Comparison of ENCODE assay signal across 10 cellular contexts in genomic region chr7:114663502-114663901, GRCh38.
DNase-seq lines count a peak whose midpoint lies in the region; ATAC-seq and TF ChIP-seq lines count a peak whose summit lies in the region.
"Had no signal": no experiment of that assay in that cellular context is flagged by ENCODE, and none has a peak within 500 bp of the region (broad histone marks: within the 10 kb centered on the region; RNA-seq: fewer than 3 reads in every experiment).

No MANE protein-coding gene starts in this region.

- H3F3A ChIP-seq in smooth muscle cell (ENCODE audit: low read depth), result no peaks in the 10 kb centered on the region

- no peaks in the 10 kb centered on the region for H3K4me1 ChIP-seq in smooth muscle cell (ENCODE audit: low read depth)
- H3K4me1 ChIP-seq: pancreas had no signal

- H3K9ac ChIP-seq in smooth muscle cell (ENCODE audit: low read depth), result no peak overlapping the region
- H3K9ac ChIP-seq: BLaER1 had no signal

- ATAC-seq in HG03135 (IDR thresholded peaks at IDR 0.05; ENCODE audit: unreplicated experiment), result no peak

- H4K20me1 ChIP-seq in smooth muscle cell (ENCODE audit: low read depth), result no peaks in the 10 kb centered on the region
- H4K20me1 ChIP-seq: BLaER1 had no signal

- no peaks in the 10 kb centered on the region for H3K27me3 ChIP-seq in smooth muscle cell (ENCODE audit: low read depth)
- H3K27me3 ChIP-seq: BLaER1, pancreas had no signal

- no peak overlapping the region for H3K4me3 ChIP-seq in smooth muscle cell
- H3K4me3 ChIP-seq: BLaER1, pancreas had no signal

- no peak overlapping the region for H3K4me2 ChIP-seq in smooth muscle cell
- H3K4me2 ChIP-seq: BLaER1 had no signal

- H3K79me2 ChIP-seq in smooth muscle cell (ENCODE audit: low read depth), result no peaks in the 10 kb centered on the region

- WGBS in smooth muscle cell (ENCODE audit: low lambda C conversion rate), result 53% methylated on average over 1 of the region's 1 CpG

- no peaks in the 10 kb centered on the region for H3K36me3 ChIP-seq in smooth muscle cell (ENCODE audit: low read depth)
- H3K36me3 ChIP-seq: BLaER1 had no signal

- no peak overlapping the region for H2AFZ ChIP-seq in smooth muscle cell (ENCODE audit: low read depth)

- DNase-seq in SIG-M5 treated with dmso at 0.1 percent for 504 hours (lab: John Stamatoyannopoulos, UW; ENCODE audit: unreplicated experiment), result peak; percentile 23
- DNase-seq in SIG-M5 (lab: John Stamatoyannopoulos, UW), result no peak
- peak; percentile 12 for DNase-seq in NCI-H2171 (lab: John Stamatoyannopoulos, UW)
- peak; percentile 44 to 45 for DNase-seq in dermis microvascular lymphatic vessel endothelial cell (ENCODE audit: low read depth in 2 of 2)
- no peak for DNase-seq in smooth muscle cell (lab: John Stamatoyannopoulos, UW; ENCODE audit: unreplicated experiment)
- DNase-seq in NCI-H2196 (lab: John Stamatoyannopoulos, UW; ENCODE audit: unreplicated experiment), result no peak
- no peak for DNase-seq in activated CD8-positive, alpha-beta memory T cell treated with anti-CD3 and anti-CD28 coated beads, Interleukin-2, amount 50 U/mL, for 4 hours
- DNase-seq: pancreas had no signal

- peak; percentile 27 for TF ChIP-seq CTCF in smooth muscle cell (IDR thresholded peaks at IDR 0.05; ENCODE audit: borderline replicate concordance, insufficient read depth, poor library complexity, severe bottlenecking)

- no peak overlapping the region for H3K27ac ChIP-seq in smooth muscle cell (ENCODE audit: low read depth)
- H3K27ac ChIP-seq: BLaER1, pancreas had no signal

- no peaks in the 10 kb centered on the region for H3K9me3 ChIP-seq in smooth muscle cell (replicated peaks; ENCODE audit: low read depth)
- H3K9me3 ChIP-seq: BLaER1, pancreas had no signal

Comparison
In these comparisons a context has a peak if more than half of its experiments do, and no peak if none do; other contexts are left out.
1. DNase-seq: peak in SIG-M5 treated with dmso at 0.1 percent for 504 hours (single experiment), NCI-H2171 (single experiment) and dermis microvascular lymphatic vessel endothelial cell (2 of 2); none in SIG-M5 (single experiment), smooth muscle cell (single experiment), NCI-H2196 (single experiment) and activated CD8-positive, alpha-beta memory T cell treated with anti-CD3 and anti-CD28 coated beads, Interleukin-2, amount 50 U/mL, for 4 hours (single experiment).